In genomic region chr13:28622286-28622685, GRCh38 we compare ENCODE assay signal across 14 cellular contexts. TPM values are rescaled to one million over a fixed set of nuclear protein-coding genes. Genes with fewer than 3 reads are reported as not detected.
A peak's percentile ranks its signal among the peaks of the same experiment; 100 is the strongest.
DNase-seq lines count a peak whose midpoint lies in the region; ATAC-seq and TF ChIP-seq lines count a peak whose summit lies in the region.
"Had no signal": no experiment of that assay in that cellular context is flagged by ENCODE, and none has a peak within 500 bp of the region (broad histone marks: within the 10 kb centered on the region; RNA-seq: fewer than 3 reads in every experiment).

No MANE protein-coding gene starts in this region.

- H3K9me3 ChIP-seq in gastroesophageal sphincter (no peaks in the 10 kb centered on the region), mucosa of descending colon (no peaks in the 10 kb centered on the region), tibial artery (no peaks in the 10 kb centered on the region)

- H3K4me3 ChIP-seq in gastroesophageal sphincter (no peak overlapping the region), mucosa of descending colon (no peak overlapping the region), tibial artery (no peak overlapping the region)

- TF ChIP-seq POLR2A in gastroesophageal sphincter (IDR thresholded peaks at IDR 0.05), result no peak

- H3K36me3 ChIP-seq in gastroesophageal sphincter, result no peaks in the 10 kb centered on the region
- no peaks in the 10 kb centered on the region for H3K36me3 ChIP-seq in mucosa of descending colon (ENCODE audit: low read depth)
- no peaks in the 10 kb centered on the region for H3K36me3 ChIP-seq in tibial artery

- peaks cover 8% of the 10 kb centered on the region for H3K27me3 ChIP-seq in gastroesophageal sphincter
- H3K27me3 ChIP-seq in tibial artery, result no peaks in the 10 kb centered on the region

- H3K27ac ChIP-seq in gastroesophageal sphincter, result peak overlapping the region in 1 of 4 donors; percentile 31
- H3K27ac ChIP-seq in tibial artery, result no peak overlapping the region

- DNase-seq in NOMO-1 treated with DMSO at 0.1 percent for 48 hours (lab: John Stamatoyannopoulos, UW; ENCODE audit: unreplicated experiment), result peak; percentile 82
- DNase-seq in mucosa of descending colon, result peak in 1 of 3 donors; percentile 16
- DNase-seq in tibial artery, result peak; percentile 67 to 81
- no peak for DNase-seq in HuH-7 (ENCODE audit: low spot score)
- no peak for DNase-seq in DMS153 treated with DMSO at 0.1 percent for 48 hours (lab: John Stamatoyannopoulos, UW; ENCODE audit: unreplicated experiment)
- no peak for DNase-seq in GM03348 (ENCODE audit: low spot score)
- DNase-seq: activated CD4-positive, alpha-beta T cell treated with anti-CD3 and anti-CD28 coated beads, Interleukin-2, amount 50 U/mL, for 48 hours; activated T-cell treated with anti-CD3 and anti-CD28 coated beads, Interleukin-2, amount 50 U/mL, for 72 hours; HFFc6; nephron progenitor cell; stimulated activated CD4-positive, alpha-beta T cell treated with anti-CD3 and anti-CD28 coated beads, Interleukin-1b, Interleukin-23, amount 100 ng/mL, for 48 hours; SW 1271 had no signal

- WGBS in gastroesophageal sphincter (ENCODE audit: low coverage in 1 of 2), 2 donors, result 90 to 93% methylated on average over 8 of the region's 8 CpGs

- no peaks in the 10 kb centered on the region for H3K4me1 ChIP-seq in gastroesophageal sphincter
- H3K4me1 ChIP-seq in mucosa of descending colon (ENCODE audit: low read depth), result no peaks in the 10 kb centered on the region
- H3K4me1 ChIP-seq in tibial artery, result no peaks in the 10 kb centered on the region

- intact Hi-C loops in mucosa of descending colon (cut with DNase I, micrococcal nuclease) (loop anchor here in 1 of 2 donors (5.0 kb wide), 1 partner anchor 240 kb away; no protein-coding TSS in a partner anchor), tibial artery (cut with DNase I; ENCODE audit: low total_unique reads) (no loop called here)

- no peak for TF ChIP-seq EP300 in gastroesophageal sphincter (IDR thresholded peaks at IDR 0.05)

- TF ChIP-seq CTCF in gastroesophageal sphincter (IDR thresholded peaks at IDR 0.05) (no peak), mucosa of descending colon (IDR thresholded peaks at IDR 0.05) (no peak), tibial artery (IDR thresholded peaks at IDR 0.05) (no peak)

- peak; percentile 66 for ATAC-seq in gastroesophageal sphincter
- ATAC-seq in mucosa of descending colon, result peak; percentile 25
- ATAC-seq in HG03521 (IDR thresholded peaks at IDR 0.05; ENCODE audit: unreplicated experiment), result no peak
- ATAC-seq: activated T-cell treated with anti-CD3 and anti-CD28 coated beads, Interleukin-2, amount 50 U/mL, for 72 hours had no signal

RNA-seq across cellular contexts. Expression of gene POMP, which starts 36.6 kb away (rescaled TPM):
- 10 to 100 TPM; 47.6 to 71.6 (median 60.1) TPM for total RNA-seq in gastroesophageal sphincter
- 10 to 100 TPM; 56.9 to 68.4 (median 60.2) TPM for total RNA-seq in mucosa of descending colon

Comparison
In these comparisons a context has a peak if more than half of its experiments do, and no peak if none do; other contexts are left out.
1. DNase-seq: peak in NOMO-1 treated with DMSO at 0.1 percent for 48 hours (single experiment) and tibial artery (2 of 2); none in HuH-7 (single experiment), DMS153 treated with DMSO at 0.1 percent for 48 hours (single experiment) and GM03348 (single experiment).